Comparison of ENCODE assay signal across 8 cellular contexts in genomic region chr14:104078031-104078455, GRCh38. TPM values are rescaled to one million over a fixed set of nuclear protein-coding genes. Genes with fewer than 3 reads are reported as not detected.
A peak's percentile ranks its signal among the peaks of the same experiment; 100 is the strongest.
DNase-seq lines count a peak whose midpoint lies in the region; ATAC-seq and TF ChIP-seq lines count a peak whose summit lies in the region.

No MANE protein-coding gene starts in this region.

- peak overlapping the region; percentile 6 for H3K27ac Mint-ChIP-seq in activated naive CD8-positive, alpha-beta T cell treated with anti-CD3 and anti-CD28 coated beads, Interleukin-2, amount 10 ng/mL, durations not matched to agents 7 days and 5 days

- TF ChIP-seq CTCF in GM06990 (IDR thresholded peaks at IDR 0.05; ENCODE audit: insufficient read depth, low read length, poor library complexity, severe bottlenecking): peak; percentile 100

- H3K36me3 ChIP-seq in GM06990 (ENCODE audit: control insufficient read depth, insufficient read depth, low read length): no peaks in the 10 kb centered on the region

- no peak overlapping the region for H3K4me3 ChIP-seq in GM06990 (replicated peaks; ENCODE audit: low read depth, low read length)

- POLR2A ChIA-PET in activated naive CD8-positive, alpha-beta T cell treated with anti-CD3 and anti-CD28 coated beads, Interleukin-2, amount 10 ng/mL, durations not matched to agents 7 days and 5 days (lab: Charles Lee): interaction anchor here (1.3 kb wide), 1 partner anchor 549 kb away, joined by 3 read pairs; the partner anchor contains the start of gene TRMT61A

- peaks cover 7% of the 10 kb centered on the region for H3K9me3 Mint-ChIP-seq in activated naive CD8-positive, alpha-beta T cell treated with anti-CD3 and anti-CD28 coated beads, Interleukin-2, amount 10 ng/mL, durations not matched to agents 7 days and 5 days

- peaks cover 13% of the 10 kb centered on the region for H3K4me1 Mint-ChIP-seq in activated naive CD8-positive, alpha-beta T cell treated with anti-CD3 and anti-CD28 coated beads, Interleukin-2, amount 10 ng/mL, durations not matched to agents 7 days and 5 days

- ATAC-seq in HG02642 (IDR thresholded peaks at IDR 0.05; ENCODE audit: poor library complexity, unreplicated experiment): peak; percentile 86
- peak; percentile 98 for ATAC-seq in activated naive CD8-positive, alpha-beta T cell treated with anti-CD3 and anti-CD28 coated beads, Interleukin-2, amount 10 ng/mL, durations not matched to agents 7 days and 5 days (ENCODE audit: low read depth)
- ATAC-seq in HG02623 (IDR thresholded peaks at IDR 0.05; ENCODE audit: unreplicated experiment): no peak

- H3K4me3 Mint-ChIP-seq in activated naive CD8-positive, alpha-beta T cell treated with anti-CD3 and anti-CD28 coated beads, Interleukin-2, amount 10 ng/mL, durations not matched to agents 7 days and 5 days: peak overlapping the region; percentile 17

- intact Hi-C loops in cardiac septum (cut with DNase I): loop anchor here (1.0 to 5.0 kb wide), 3 partner anchors 53 to 564 kb away; no protein-coding TSS in a partner anchor

- DNase-seq in GM06990 (ENCODE audit: extremely low read depth, insufficient read length): peak; percentile 54
- peak; percentile 13 for DNase-seq in NCI-H1436 treated with DMSO at 0.1 percent for 48 hours (lab: John Stamatoyannopoulos, UW)
- DNase-seq in SW 1271 (lab: John Stamatoyannopoulos, UW): peak; percentile 73 to 91
- DNase-seq in activated naive CD8-positive, alpha-beta T cell treated with anti-CD3 and anti-CD28 coated beads, Interleukin-2, amount 10 ng/mL, durations not matched to agents 7 days and 5 days: peak; percentile 89
- peak; percentile 88 for DNase-seq in cardiac septum (ENCODE audit: low spot score)
- DNase-seq in pulmonary artery endothelial cell (ENCODE audit: low read depth, low spot score): peak; percentile 32

- peaks cover 10% of the 10 kb centered on the region for H3K27me3 Mint-ChIP-seq in activated naive CD8-positive, alpha-beta T cell treated with anti-CD3 and anti-CD28 coated beads, Interleukin-2, amount 10 ng/mL, durations not matched to agents 7 days and 5 days

- no peaks in the 10 kb centered on the region for H3K36me3 Mint-ChIP-seq in activated naive CD8-positive, alpha-beta T cell treated with anti-CD3 and anti-CD28 coated beads, Interleukin-2, amount 10 ng/mL, durations not matched to agents 7 days and 5 days

- H3K27me3 ChIP-seq in GM06990 (replicated peaks; ENCODE audit: control insufficient read depth, insufficient read depth, low read length): no peaks in the 10 kb centered on the region

RNA-seq across cellular contexts. Expression of gene ASPG, which starts 7.5 kb away (rescaled TPM):
- total RNA-seq in activated naive CD8-positive, alpha-beta T cell treated with anti-CD3 and anti-CD28 coated beads, Interleukin-2, amount 10 ng/mL, durations not matched to agents 7 days and 5 days: not detected
- total RNA-seq in cardiac septum (4.4 TPM), pulmonary artery endothelial cell (not detected in 2 replicates)

Comparison
In these comparisons a context has a peak if more than half of its experiments do, and no peak if none do; other contexts are left out.
1. DNase-seq: peak in every context shown above with its lines; median percentile 89 in activated naive CD8-positive, alpha-beta T cell treated with anti-CD3 and anti-CD28 coated beads, Interleukin-2, amount 10 ng/mL, durations not matched to agents 7 days and 5 days; 88 in cardiac septum; 82 in SW 1271; 54 in GM06990; 32 in pulmonary artery endothelial cell; 13 in NCI-H1436 treated with DMSO at 0.1 percent for 48 hours.